In the genomic region with DNA sequence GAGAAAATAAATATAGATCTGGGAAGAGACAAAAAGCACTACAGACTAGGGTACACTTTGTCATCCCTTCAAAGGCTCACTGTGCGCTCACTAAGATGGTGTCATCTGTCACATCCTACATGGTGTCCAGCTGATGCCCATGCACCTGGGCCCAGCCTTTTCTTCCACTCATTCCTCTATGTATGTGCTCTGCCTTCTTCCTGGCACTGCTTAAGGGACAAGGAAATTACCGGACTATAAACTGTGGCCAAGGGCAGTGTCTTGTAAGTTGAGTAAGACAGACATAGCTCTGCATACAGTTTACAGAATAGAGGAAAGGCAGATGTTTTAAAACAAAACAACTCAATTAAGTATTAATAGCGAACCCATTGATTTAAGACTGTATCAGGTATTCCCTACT, we compare ENCODE assay signal across 20 cellular contexts. TPM values are rescaled to one million over a fixed set of nuclear protein-coding genes. Genes with fewer than 3 reads are reported as not detected.
DNase-seq lines count a peak whose midpoint lies in the region; ATAC-seq and TF ChIP-seq lines count a peak whose summit lies in the region.
"Had no signal": no experiment of that assay in that cellular context is flagged by ENCODE, and none has a peak within 500 bp of the region (broad histone marks: within the 10 kb centered on the region; RNA-seq: fewer than 3 reads in every experiment).

No MANE protein-coding gene starts in this region.

- H3K27ac Mint-ChIP-seq in endodermal cell = no peak overlapping the region
- H3K27ac Mint-ChIP-seq in memory B cell = peak overlapping the region; percentile 4
- peak overlapping the region; percentile 69 for H3K27ac Mint-ChIP-seq in type B pancreatic cell

- no peak overlapping the region for H4K8ac ChIP-seq in neuronal stem cell (ENCODE audit: low read depth, low read length)

- H3K36me3 Mint-ChIP-seq in endodermal cell (ENCODE audit: low read depth) (no peaks in the 10 kb centered on the region), memory B cell (no peaks in the 10 kb centered on the region), type B pancreatic cell (no peaks in the 10 kb centered on the region)

- no peak overlapping the region for H3K14ac ChIP-seq in neuronal stem cell (ENCODE audit: low read length)

- H3K27me3 Mint-ChIP-seq in endodermal cell (ENCODE audit: insufficient read depth) (no peaks in the 10 kb centered on the region), memory B cell (no peaks in the 10 kb centered on the region), type B pancreatic cell (no peaks in the 10 kb centered on the region)
- H3K27me3 Mint-ChIP-seq: CD4-positive, alpha-beta memory T cell had no signal

- H3K18ac ChIP-seq in neuronal stem cell (ENCODE audit: low read length) = peak overlapping the region; percentile 44

- ATAC-seq in memory B cell (ENCODE audit: low read depth) (no peak), GM19452 (IDR thresholded peaks at IDR 0.05; ENCODE audit: unreplicated experiment) (no peak)

- H3K79me1 ChIP-seq in neuronal stem cell (ENCODE audit: low read depth, low read length) = no peaks in the 10 kb centered on the region

- H3K9me3 Mint-ChIP-seq in endodermal cell (no peaks in the 10 kb centered on the region), memory B cell (no peaks in the 10 kb centered on the region), type B pancreatic cell (no peaks in the 10 kb centered on the region)
- H3K9me3 Mint-ChIP-seq: CD4-positive, alpha-beta memory T cell had no signal

- H3K4me2 ChIP-seq in neuronal stem cell (ENCODE audit: insufficient read depth, low read length, poor library complexity, severe bottlenecking) = no peak overlapping the region

- TF ChIP-seq CTCF in endodermal cell (conservative IDR thresholded peaks at IDR 0.05) (no peak), type B pancreatic cell (conservative IDR thresholded peaks at IDR 0.05) (no peak), ovary (IDR thresholded peaks at IDR 0.05) (no peak)

- no peak overlapping the region for H2BK5ac ChIP-seq in neuronal stem cell (ENCODE audit: low read length)

- intact Hi-C loops in ovary (cut with DNase I) = no loop called here

- 98 to 100% methylated on average over 2 to 3 of the region's 3 CpGs for WGBS in endodermal cell (ENCODE audit: insufficient coverage in 1 of 2, insufficient read length in 1 of 2), 2 experiments
- no CpG with 5 or more reads among the region's 3 CpGs for WGBS in neuronal stem cell (ENCODE audit: extremely low coverage in 2 of 2, insufficient read length in 2 of 2, insufficient replicate concordance in 1 of 2), 2 donors
- 88 to 94% (median 90%) methylated on average over 3 of the region's 3 CpGs for WGBS in ovary, 3 donors

- H4K91ac ChIP-seq in neuronal stem cell (ENCODE audit: low read depth, low read length, poor library complexity) = no peak overlapping the region

- H3K36me3 ChIP-seq in endodermal cell (ENCODE audit: control insufficient read depth, insufficient read depth, low read length) (no peaks in the 10 kb centered on the region), neuronal stem cell (replicated peaks in 1 of 2; ENCODE audit: control insufficient read depth in 2 of 2, insufficient read depth in 2 of 2, low read length in 2 of 2) (no peaks in the 10 kb centered on the region), ovary (no peaks in the 10 kb centered on the region)

- H2BK120ac ChIP-seq in neuronal stem cell (ENCODE audit: low read depth, low read length) = peak overlapping the region; percentile 8

- TF ChIP-seq EP300 in ovary (IDR thresholded peaks at IDR 0.05) = no peak

- no peak overlapping the region for H2AK5ac ChIP-seq in neuronal stem cell (ENCODE audit: low read depth, low read length)

- H3K4me3 ChIP-seq in endodermal cell (ENCODE audit: low read length) = peak overlapping the region; percentile 39
- no peak overlapping the region for H3K4me3 ChIP-seq in neuronal stem cell (ENCODE audit: low read length in 2 of 2)
- no peak overlapping the region for H3K4me3 ChIP-seq in ovary
- H3K4me3 ChIP-seq: GM23248 had no signal

- no peak overlapping the region for H3K9ac ChIP-seq in endodermal cell (ENCODE audit: extremely low read depth, low read length, poor library complexity, severe bottlenecking)
- no peak overlapping the region for H3K9ac ChIP-seq in neuronal stem cell (ENCODE audit: low read depth, low read length, poor library complexity)
- H3K9ac ChIP-seq: GM23248 had no signal

- no peak for TF ChIP-seq POLR2A in ovary (IDR thresholded peaks at IDR 0.05)

- H2AFZ ChIP-seq in neuronal stem cell (ENCODE audit: low read length) = no peak overlapping the region
- H2AFZ ChIP-seq: GM23248 had no signal

- no peaks in the 10 kb centered on the region for H3K27me3 ChIP-seq in endodermal cell (ENCODE audit: control insufficient read depth, insufficient read depth, low read length, poor library complexity, severe bottlenecking)
- no peaks in the 10 kb centered on the region for H3K27me3 ChIP-seq in neuronal stem cell (ENCODE audit: control insufficient read depth in 3 of 3, insufficient read depth in 3 of 3, low read depth in 1 of 3, low read length in 3 of 3)
- no peaks in the 10 kb centered on the region for H3K27me3 ChIP-seq in ovary

- DNase-seq in endodermal cell = no peak
- no peak for DNase-seq in memory B cell (ENCODE audit: low spot score in 2 of 2)
- DNase-seq in neuronal stem cell (ENCODE audit: low spot score) = no peak
- DNase-seq in type B pancreatic cell (ENCODE audit: extremely low spot score, unreplicated experiment) = no peak
- DNase-seq in ovary = no peak
- DNase-seq in NCI-H1417 (lab: John Stamatoyannopoulos, UW) = no peak
- DNase-seq in GM19238 (ENCODE audit: insufficient read length, low spot score) = no peak
- DNase-seq: C1 segment of cervical spinal cord; CD4-positive, alpha-beta memory T cell; COR-L47; DMS53; GM23248; H7; KBM-7; NCI-H1105 treated with DMSO at 0.1 percent for 48 hours; NCI-H2029; NCI-H2227 treated with DMSO at 0.1 percent for 48 hours; SIG-M5 had no signal

- peak overlapping the region; percentile 35 for H2BK12ac ChIP-seq in neuronal stem cell (ENCODE audit: low read length)

- no peak overlapping the region for H3K23ac ChIP-seq in neuronal stem cell (ENCODE audit: low read depth, low read length, poor library complexity)

- peak overlapping the region; percentile 8 for H2BK15ac ChIP-seq in neuronal stem cell (ENCODE audit: low read length)

- H3K27ac ChIP-seq in endodermal cell (ENCODE audit: low read depth, low read length) = no peak overlapping the region
- no peak overlapping the region for H3K27ac ChIP-seq in neuronal stem cell (replicated peaks; ENCODE audit: low read length)
- no peak overlapping the region for H3K27ac ChIP-seq in ovary
- H3K27ac ChIP-seq: GM23248 had no signal

- peaks cover 71% of the 10 kb centered on the region for H3K4me1 Mint-ChIP-seq in endodermal cell
- H3K4me1 Mint-ChIP-seq in memory B cell = peaks cover 23% of the 10 kb centered on the region
- H3K4me1 Mint-ChIP-seq in type B pancreatic cell (ENCODE audit: unreplicated experiment) = peaks cover 43% of the 10 kb centered on the region

- H3K4ac ChIP-seq in neuronal stem cell (ENCODE audit: low read length) = no peak overlapping the region

- H3K4me3 Mint-ChIP-seq in endodermal cell (no peak overlapping the region), memory B cell (no peak overlapping the region), type B pancreatic cell (no peak overlapping the region)
- H3K4me3 Mint-ChIP-seq: CD4-positive, alpha-beta memory T cell had no signal

- H3K9me3 ChIP-seq in endodermal cell (ENCODE audit: control insufficient read depth, low read length) = no peaks in the 10 kb centered on the region
- H3K9me3 ChIP-seq in neuronal stem cell (replicated peaks in 1 of 2; ENCODE audit: control insufficient read depth in 2 of 2, insufficient read depth in 1 of 2, low read depth in 1 of 2, low read length in 2 of 2) = peaks cover 0 to 7% of the 10 kb centered on the region in 2 donors
- H3K9me3 ChIP-seq in ovary = no peaks in the 10 kb centered on the region

- peaks cover 31% of the 10 kb centered on the region for H3K4me1 ChIP-seq in endodermal cell (ENCODE audit: control insufficient read depth, insufficient read depth, low read length)
- peaks cover 27 to 28% of the 10 kb centered on the region in 2 donors for H3K4me1 ChIP-seq in neuronal stem cell (ENCODE audit: control insufficient read depth in 2 of 2, insufficient read depth in 1 of 2, low read depth in 1 of 2, low read length in 2 of 2)
- H3K4me1 ChIP-seq in ovary (ENCODE audit: insufficient read depth) = peaks cover 4% of the 10 kb centered on the region

RNA-seq across cellular contexts. Expression of a gene that starts 52.9 kb away (rescaled TPM):
- 1 to 10 TPM; 2.2 to 2.3 TPM for total RNA-seq in endodermal cell
- 1.5 TPM for polyA plus RNA-seq in endodermal cell (2013, experiment 1 of 2)
- 3.0 TPM for polyA plus RNA-seq in endodermal cell (2013, experiment 2 of 2)
- 0.50 TPM for polyA plus RNA-seq in neuronal stem cell (2013, experiment 1 of 2)
- polyA plus RNA-seq in neuronal stem cell (2013, experiment 2 of 2) = 0.43 TPM
- total RNA-seq in type B pancreatic cell (ENCODE audit: low replicate concordance) = 4.1 and 17.3 TPM in 2 replicates
- 10 to 100 TPM in 5 of 7 donors, 1 to 10 TPM in 2; 6.3 to 41.4 (median 21.3) TPM for total RNA-seq in ovary
- polyA plus RNA-seq in ovary = 10 to 100 TPM in 1 of 2 donors, 1 to 10 TPM in 1; 8.7 to 26.0 TPM
- total RNA-seq: G401 had no signal
